ENCODE assay signal across 16 cellular contexts in genomic region chr1:231070758-231071443, GRCh38.
"Had no signal": no experiment of that assay in that cellular context is flagged by ENCODE, and none has a peak within 500 bp of the region (broad histone marks: within the 10 kb centered on the region; RNA-seq: fewer than 3 reads in every experiment).

No MANE protein-coding gene starts in this region.

- H3K36me3 Mint-ChIP-seq: activated naive CD8-positive, alpha-beta T cell; naive thymus-derived CD4-positive, alpha-beta T cell; stimulated activated effector memory CD8-positive, alpha-beta T cell treated with anti-CD3 and anti-CD28 coated beads, Interleukin-12 subunit alpha, Interleukin-12 subunit beta, amount 100 ng/mL, for 72 hours had no signal

- H3K9me3 Mint-ChIP-seq: naive thymus-derived CD4-positive, alpha-beta T cell; stimulated activated effector memory CD8-positive, alpha-beta T cell treated with anti-CD3 and anti-CD28 coated beads, Interleukin-12 subunit alpha, Interleukin-12 subunit beta, amount 100 ng/mL, for 72 hours had no signal

- DNase-seq: activated CD4-positive, alpha-beta T cell treated with anti-CD3 and anti-CD28 coated beads for 36 hours; activated CD4-positive, alpha-beta T cell treated with anti-CD3 and anti-CD28 coated beads, Interleukin-2, amount 50 U/mL, for 48 hours; body of pancreas; caudate nucleus; endodermal cell; foreskin melanocyte; head of caudate nucleus; kidney glomerular epithelial cell; naive thymus-derived CD4-positive, alpha-beta T cell; pancreas; stimulated activated CD4-positive, alpha-beta T cell treated with anti-CD3 and anti-CD28 coated beads, Interleukin-4, amount 100 ng/mL, for 24 hours; stomach; trophoblast cell had no signal

- H3K4me1 Mint-ChIP-seq: activated CD4-positive, alpha-beta T cell treated with anti-CD3 and anti-CD28 coated beads for 36 hours; memory B cell; stimulated activated effector memory CD8-positive, alpha-beta T cell treated with anti-CD3 and anti-CD28 coated beads, Interleukin-12 subunit alpha, Interleukin-12 subunit beta, amount 100 ng/mL, for 72 hours had no signal

- H3K27ac Mint-ChIP-seq: activated CD4-positive, alpha-beta T cell treated with anti-CD3 and anti-CD28 coated beads for 36 hours; activated naive CD8-positive, alpha-beta T cell; endodermal cell; memory B cell; naive thymus-derived CD4-positive, alpha-beta T cell; stimulated activated effector memory CD8-positive, alpha-beta T cell treated with anti-CD3 and anti-CD28 coated beads, Interleukin-12 subunit alpha, Interleukin-12 subunit beta, amount 100 ng/mL, for 72 hours had no signal

- H3K4me3 ChIP-seq: body of pancreas, pancreas, stomach had no signal

- H3K4me3 Mint-ChIP-seq: activated CD4-positive, alpha-beta T cell treated with anti-CD3 and anti-CD28 coated beads for 36 hours; activated naive CD8-positive, alpha-beta T cell; endodermal cell; memory B cell; naive thymus-derived CD4-positive, alpha-beta T cell; stimulated activated effector memory CD8-positive, alpha-beta T cell treated with anti-CD3 and anti-CD28 coated beads, Interleukin-12 subunit alpha, Interleukin-12 subunit beta, amount 100 ng/mL, for 72 hours had no signal

- H3K27me3 Mint-ChIP-seq: activated CD4-positive, alpha-beta T cell treated with anti-CD3 and anti-CD28 coated beads for 36 hours; activated naive CD8-positive, alpha-beta T cell had no signal
